10 cellular contexts compared by ENCODE assay signal in the genomic region with DNA sequence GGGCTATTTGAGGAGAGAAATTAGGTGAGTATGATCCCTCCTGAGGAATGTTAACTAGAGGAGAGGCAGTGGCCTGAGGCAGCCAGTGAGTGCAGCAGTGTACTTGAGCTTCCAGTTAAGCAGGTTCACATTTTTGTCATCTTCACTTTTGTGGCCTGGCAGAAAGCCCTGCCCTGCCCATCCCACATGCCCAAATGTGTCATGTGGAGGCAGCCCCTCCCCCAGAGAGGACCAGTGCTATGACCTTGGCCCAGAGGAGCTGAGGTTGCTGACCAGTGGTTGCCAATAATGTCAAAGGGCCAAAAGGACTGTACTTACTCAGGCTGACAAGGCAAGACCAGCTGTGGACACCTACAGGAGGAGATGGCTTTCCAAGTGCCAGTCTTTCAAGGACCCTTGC. TPM values are rescaled to one million over a fixed set of nuclear protein-coding genes. Genes with fewer than 3 reads are reported as not detected.
DNase-seq lines count a peak whose midpoint lies in the region; ATAC-seq and TF ChIP-seq lines count a peak whose summit lies in the region.
"Had no signal": no experiment of that assay in that cellular context is flagged by ENCODE, and none has a peak within 500 bp of the region (broad histone marks: within the 10 kb centered on the region; RNA-seq: fewer than 3 reads in every experiment).

No MANE protein-coding gene starts in this region.

- no peaks in the 10 kb centered on the region for H3K9me3 Mint-ChIP-seq in T-cell
- H3K9me3 Mint-ChIP-seq: nephron had no signal

- H3K4me3 Mint-ChIP-seq in T-cell = no peak overlapping the region
- H3K4me3 Mint-ChIP-seq: nephron had no signal

- H3K36me3 Mint-ChIP-seq in T-cell = peaks cover 78% of the 10 kb centered on the region

- TF ChIP-seq CTCF in cardiac muscle cell (IDR thresholded peaks at IDR 0.05; ENCODE audit: low read depth, low read length) (no peak), psoas muscle (IDR thresholded peaks at IDR 0.05) (no peak), GM13976 (IDR thresholded peaks at IDR 0.05; ENCODE audit: borderline replicate concordance, control extremely low read depth, extremely low read depth, insufficient read depth, missing control alignments) (no peak)

- H3K9me3 ChIP-seq in cardiac muscle cell (ENCODE audit: low read depth) (no peaks in the 10 kb centered on the region), psoas muscle (no peaks in the 10 kb centered on the region)

- H3K27me3 Mint-ChIP-seq in T-cell = no peaks in the 10 kb centered on the region

- H3K36me3 ChIP-seq in cardiac muscle cell = peaks cover 78% of the 10 kb centered on the region
- H3K36me3 ChIP-seq in psoas muscle (ENCODE audit: insufficient read depth in 1 of 2, low read depth in 1 of 2) = peaks cover 34 to 100% of the 10 kb centered on the region in 2 donors

- H3K4me1 ChIP-seq in cardiac muscle cell (ENCODE audit: low read depth) (peaks cover 13% of the 10 kb centered on the region), psoas muscle (peaks cover 32% of the 10 kb centered on the region)

- H3K27ac ChIP-seq in cardiac muscle cell (peak overlapping the region; percentile 77), psoas muscle (peak overlapping the region; percentile 43)
- H3K27ac ChIP-seq: KMS-11 had no signal

- in situ Hi-C loops in GM13976 (cut with MboI; ENCODE audit: low sequenced_read_pairs, unreplicated experiment) = no loop called here

- POLR2A ChIA-PET in T-cell (lab: Charles Lee) = no interaction called here

- peak; percentile 47 for DNase-seq in GM03348 (ENCODE audit: low spot score)
- no peak for DNase-seq in T-cell
- peak in 1 of 2 donors; percentile 39 for DNase-seq in cardiac muscle cell (ENCODE audit: low read depth in 1 of 2, low spot score in 1 of 2)
- DNase-seq in psoas muscle = peak; percentile 77 to 89
- no peak for DNase-seq in NCI-H1436 treated with DMSO at 0.1 percent for 48 hours (lab: John Stamatoyannopoulos, UW)
- no peak for DNase-seq in GM13976 (ENCODE audit: low spot score)
- DNase-seq: GDM1 had no signal

- peaks cover 63 to 73% (median 67%) of the 10 kb centered on the region in 3 donors for H3K4me1 Mint-ChIP-seq in T-cell
- H3K4me1 Mint-ChIP-seq: nephron had no signal

- H3K27me3 ChIP-seq in cardiac muscle cell = no peaks in the 10 kb centered on the region
- no peaks in the 10 kb centered on the region for H3K27me3 ChIP-seq in psoas muscle (ENCODE audit: insufficient read depth in 3 of 3, low read length in 2 of 3)

- peak overlapping the region; percentile 27 to 55 for H3K27ac Mint-ChIP-seq in T-cell

- CTCF ChIA-PET in T-cell (lab: Charles Lee) = no interaction called here

- intact Hi-C loops in psoas muscle (cut with DNase I) = no loop called here

- no peak overlapping the region for H3K4me3 ChIP-seq in cardiac muscle cell
- no peak overlapping the region for H3K4me3 ChIP-seq in psoas muscle

- ATAC-seq in T-cell (replicated peaks in 1 of 4) (no peak), psoas muscle (peak; percentile 92 to 94 (median 93)), HG02588 (IDR thresholded peaks at IDR 0.05; ENCODE audit: unreplicated experiment) (no peak)

RNA-seq across cellular contexts. Expression of gene GRK2, which starts 17.6 kb away (rescaled TPM):
- 100 to 1,000 TPM; 267 to 394 (median 382) TPM for total RNA-seq in T-cell
- total RNA-seq in cardiac muscle cell = 49.1 and 72.1 TPM in 2 replicates
- 62.9 and 85.1 TPM in 2 replicates for polyA plus RNA-seq in cardiac muscle cell
- 10 to 100 TPM; 41.7 to 46.8 (median 46.1) TPM for total RNA-seq in psoas muscle
- polyA plus RNA-seq in psoas muscle = 10 to 100 TPM; 37.3 to 56.8 (median 46.2) TPM

RNA-seq across cellular contexts. Expression of gene ANKRD13D, which starts 40.5 kb away (rescaled TPM):
- total RNA-seq in T-cell (100 to 1,000 TPM; 150 to 249 (median 237) TPM), cardiac muscle cell (50.7 and 53.5 TPM in 2 replicates), psoas muscle (1 to 10 TPM; 4.1 to 8.6 (median 7.8) TPM)
- polyA plus RNA-seq in cardiac muscle cell (39.4 and 47.6 TPM in 2 replicates), psoas muscle (1 to 10 TPM; 4.6 to 7.0 (median 5.9) TPM)

RNA-seq across cellular contexts. Expression of gene SSH3, which starts 54.7 kb away (rescaled TPM):
- 10 to 100 TPM; 11.5 to 30.9 (median 26.7) TPM for total RNA-seq in T-cell
- 18.7 and 39.9 TPM in 2 replicates for total RNA-seq in cardiac muscle cell
- polyA plus RNA-seq in cardiac muscle cell = 26.7 and 28.0 TPM in 2 replicates
- total RNA-seq in psoas muscle = 10 to 100 TPM in 1 of 4 donors, 1 to 10 TPM in 3; 3.7 to 10.1 (median 6.9) TPM
- polyA plus RNA-seq in psoas muscle = 1 to 10 TPM; 3.0 to 5.0 (median 4.2) TPM

Comparison
In these comparisons a context has a peak if more than half of its experiments do, and no peak if none do; other contexts are left out.
1. DNase-seq: peak in GM03348 (single experiment) and psoas muscle (2 of 2); none in T-cell (0 of 34), NCI-H1436 treated with DMSO at 0.1 percent for 48 hours (single experiment) and GM13976 (single experiment).
2. ATAC-seq: peak in psoas muscle (4 of 4); none in T-cell (0 of 4) and HG02588 (single experiment).